Comparison of ENCODE assay signal across 1 cellular context in the genomic region with DNA sequence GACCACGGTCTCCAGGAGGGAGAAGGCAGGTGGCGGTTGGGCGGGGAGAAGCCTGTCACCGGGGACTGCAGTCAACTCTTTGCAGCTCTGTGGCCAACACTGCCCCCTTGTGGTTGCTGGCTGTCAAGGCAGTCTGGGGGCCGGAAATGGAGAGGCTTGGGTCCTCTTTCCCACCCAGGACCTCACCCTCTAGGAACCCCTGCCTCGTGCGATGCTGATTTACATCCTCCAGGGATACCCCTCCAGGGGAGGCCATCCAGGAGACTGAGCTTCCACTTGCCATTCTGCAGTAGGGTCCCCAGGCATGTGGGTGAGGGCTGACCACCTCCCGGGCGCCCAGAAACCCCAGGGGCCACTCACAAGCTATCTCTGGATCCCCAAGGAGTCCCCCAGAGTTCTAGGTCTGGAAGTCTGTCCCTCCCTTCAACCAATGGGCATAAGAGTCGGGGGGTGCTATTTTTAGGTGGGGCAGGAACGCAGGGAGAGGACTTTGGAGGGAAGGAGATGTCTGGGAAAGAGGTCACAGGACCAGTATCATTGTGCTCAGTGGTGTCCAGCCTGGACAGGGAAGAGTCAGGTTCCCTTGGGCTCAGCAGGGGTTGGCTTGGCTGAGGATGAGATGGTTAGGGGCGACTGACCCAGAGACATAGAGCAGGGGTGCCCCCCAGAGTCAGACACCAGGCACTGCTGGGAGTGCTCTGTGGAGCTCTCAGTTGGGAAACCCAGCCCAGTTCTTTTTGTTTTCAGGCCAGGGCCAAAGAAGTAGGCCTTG.
TF ChIP-seq lines count a peak whose summit lies in the region.

No MANE protein-coding gene starts in this region.

TF ChIP-seq in endothelial cell of umbilical vein, 7 proteins besides CTCF, POLR2A, EP300 and RAD21:
- TF ChIP-seq, protein P1, sequence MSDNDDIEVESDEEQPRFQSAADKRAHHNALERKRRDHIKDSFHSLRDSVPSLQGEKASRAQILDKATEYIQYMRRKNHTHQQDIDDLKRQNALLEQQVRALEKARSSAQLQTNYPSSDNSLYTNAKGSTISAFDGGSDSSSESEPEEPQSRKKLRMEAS (IDR thresholded peaks at IDR 0.05; ENCODE audit: insufficient read depth, insufficient read length), result no peak
